8 cellular contexts compared by ENCODE assay signal in the genomic region with DNA sequence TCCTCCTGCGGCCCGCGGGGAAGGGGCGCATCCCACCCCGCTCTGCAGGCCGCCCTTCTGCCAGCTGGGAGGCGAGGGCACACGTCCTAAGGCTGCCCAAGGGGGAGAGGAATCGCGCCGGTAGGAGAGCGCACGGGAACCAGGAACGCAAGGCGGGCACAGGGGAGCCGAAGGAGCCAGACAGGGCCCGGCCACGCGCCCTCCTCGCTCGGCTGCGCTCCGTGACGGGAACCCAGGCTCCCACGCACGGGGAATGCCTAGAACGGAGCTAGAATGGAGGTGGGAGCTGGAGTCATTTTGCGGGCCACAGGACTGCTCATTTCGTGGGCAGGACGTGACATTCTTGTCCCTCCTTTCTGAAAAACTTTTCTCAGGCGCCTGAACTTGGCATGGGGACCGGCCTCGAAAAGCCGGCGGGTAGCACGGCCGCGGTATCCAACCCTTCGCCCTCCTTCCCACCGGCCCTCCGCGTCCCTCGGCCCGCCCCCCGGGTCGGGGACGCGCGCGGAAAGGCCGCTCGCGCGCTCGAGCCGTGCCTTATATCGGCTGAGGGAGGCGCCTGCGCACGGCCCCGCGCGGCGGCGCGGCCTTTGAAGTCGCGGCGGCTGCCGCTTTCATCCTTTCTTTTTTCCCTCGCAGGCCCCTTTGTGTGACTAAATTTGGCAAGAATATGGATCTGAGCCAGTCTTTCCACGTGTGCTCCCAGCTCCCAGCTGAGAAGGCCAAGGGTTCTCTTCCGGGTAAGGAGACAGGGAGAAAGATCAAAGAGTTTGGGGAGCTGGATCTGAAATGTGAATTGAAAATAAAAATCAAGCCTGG. TPM values are rescaled to one million over a fixed set of nuclear protein-coding genes. Genes with fewer than 3 reads are reported as not detected.
DNase-seq lines count a peak whose midpoint lies in the region; ATAC-seq and TF ChIP-seq lines count a peak whose summit lies in the region.

No MANE protein-coding gene starts in this region.

- H3K4me1 ChIP-seq in iPS-18a (ENCODE audit: control insufficient read depth, low read depth, low read length) (peaks cover 23% of the 10 kb centered on the region), skeletal muscle tissue (ENCODE audit: control insufficient read depth in 3 of 3, insufficient read depth in 3 of 3, low read length in 3 of 3) (peaks cover 17 to 27% (median 18%) of the 10 kb centered on the region in 3 donors)

- DNase-seq in AG09309 (ENCODE audit: low read depth) (no peak), SW480 (ENCODE audit: low spot score) (peak; percentile 97), astrocyte of the cerebellum (ENCODE audit: low read depth) (peak; percentile 52)

- ATAC-seq in GM19043 (IDR thresholded peaks at IDR 0.05; ENCODE audit: low read depth, unreplicated experiment) (peak; percentile 47), HG03469 (IDR thresholded peaks at IDR 0.05; ENCODE audit: unreplicated experiment) (peak; percentile 33), GM18873 (IDR thresholded peaks at IDR 0.05; ENCODE audit: low FRiP score, unreplicated experiment) (no peak)

- no peaks in the 10 kb centered on the region for H3K9me3 ChIP-seq in iPS-18a (ENCODE audit: control insufficient read depth, low read depth, low read length)
- H3K9me3 ChIP-seq in skeletal muscle tissue (ENCODE audit: control insufficient read depth in 3 of 3, low read length in 3 of 3) = no peaks in the 10 kb centered on the region

- H3K9ac ChIP-seq in iPS-18a (ENCODE audit: low read length) (no peak overlapping the region), skeletal muscle tissue (ENCODE audit: low read depth in 1 of 3, low read length in 3 of 3) (peak overlapping the region; percentile 25 to 72 (median 63))

- H3K27ac ChIP-seq in iPS-18a (ENCODE audit: low read length) (no peak overlapping the region), skeletal muscle tissue (ENCODE audit: low read depth, low read length) (no peak overlapping the region)

- no peaks in the 10 kb centered on the region for H3K36me3 ChIP-seq in iPS-18a (ENCODE audit: control insufficient read depth, low read depth, low read length)
- no peaks in the 10 kb centered on the region for H3K36me3 ChIP-seq in skeletal muscle tissue (ENCODE audit: control insufficient read depth in 3 of 3, insufficient read depth in 3 of 3, low read length in 3 of 3)

- in situ Hi-C loops in astrocyte of the cerebellum (cut with HindIII; ENCODE audit: low sequenced_read_pairs) = no loop called here

- H3K27me3 ChIP-seq in iPS-18a (ENCODE audit: control insufficient read depth, insufficient read depth, low read length) (peaks cover 87% of the 10 kb centered on the region), skeletal muscle tissue (ENCODE audit: control insufficient read depth in 3 of 3, insufficient read depth in 3 of 3, low read length in 3 of 3) (peaks cover 56 to 76% (median 69%) of the 10 kb centered on the region in 3 donors)

- peak overlapping the region; percentile 32 for H3K4me3 ChIP-seq in AG09309 (ENCODE audit: control insufficient read depth, low read depth, low read length)
- peak overlapping the region; percentile 49 for H3K4me3 ChIP-seq in astrocyte of the cerebellum (ENCODE audit: low read depth, low read length)
- H3K4me3 ChIP-seq in iPS-18a (ENCODE audit: low read length) = peak overlapping the region; percentile 51
- H3K4me3 ChIP-seq in skeletal muscle tissue (ENCODE audit: low read length in 3 of 3) = peak overlapping the region; percentile 70 to 77 (median 71)

- TF ChIP-seq CTCF in AG09309 (IDR thresholded peaks at IDR 0.05; ENCODE audit: control insufficient read depth, insufficient read depth, low read depth, low read length, missing control alignments) = no peak
- TF ChIP-seq CTCF in astrocyte of the cerebellum (IDR thresholded peaks at IDR 0.05; ENCODE audit: low read depth, low read length, missing control alignments) = no peak

RNA-seq across cellular contexts. Expression of gene LEF1, which starts 4.3 kb away (rescaled TPM):
- total RNA-seq in skeletal muscle tissue = 4.7 TPM
